32 cellular contexts compared by ENCODE assay signal in genomic region chr10:68346774-68347173, GRCh38. TPM values are rescaled to one million over a fixed set of nuclear protein-coding genes. Genes with fewer than 3 reads are reported as not detected.
DNase-seq lines count a peak whose midpoint lies in the region; ATAC-seq and TF ChIP-seq lines count a peak whose summit lies in the region.
"Had no signal": no experiment of that assay in that cellular context is flagged by ENCODE, and none has a peak within 500 bp of the region (broad histone marks: within the 10 kb centered on the region; RNA-seq: fewer than 3 reads in every experiment).

No MANE protein-coding gene starts in this region.

- BruUV-seq in Panc1 (replicated peaks; lab: Mats Ljungman, UMichigan) = no TSS peak

- H3K4me3 Mint-ChIP-seq in activated T-cell treated with anti-CD3 and anti-CD28 coated beads, Interleukin-2, amount 50 U/mL, for 24 hours = no peak overlapping the region
- no peak overlapping the region for H3K4me3 Mint-ChIP-seq in CD4-positive, alpha-beta memory T cell
- H3K4me3 Mint-ChIP-seq in mesothelial cell of epicardium = no peak overlapping the region

- no peaks in the 10 kb centered on the region for H3K27me3 Mint-ChIP-seq in activated T-cell treated with anti-CD3 and anti-CD28 coated beads, Interleukin-2, amount 50 U/mL, for 24 hours
- no peaks in the 10 kb centered on the region for H3K27me3 Mint-ChIP-seq in CD4-positive, alpha-beta memory T cell
- H3K27me3 Mint-ChIP-seq in mesothelial cell of epicardium (ENCODE audit: low read depth) = no peaks in the 10 kb centered on the region

- no peaks in the 10 kb centered on the region for H3K9me3 Mint-ChIP-seq in activated T-cell treated with anti-CD3 and anti-CD28 coated beads, Interleukin-2, amount 50 U/mL, for 24 hours
- no peaks in the 10 kb centered on the region for H3K9me3 Mint-ChIP-seq in CD4-positive, alpha-beta memory T cell
- no peaks in the 10 kb centered on the region for H3K9me3 Mint-ChIP-seq in mesothelial cell of epicardium
- H3K9me3 Mint-ChIP-seq: neural crest cell had no signal

- DNase-seq in activated T-cell treated with anti-CD3 and anti-CD28 coated beads, Interleukin-2, amount 50 U/mL, for 24 hours = no peak
- no peak for DNase-seq in activated T-cell treated with anti-CD3 and anti-CD28 coated beads, Interleukin-2, amount 50 U/mL, for 48 hours
- DNase-seq in CD4-positive, alpha-beta memory T cell = no peak
- DNase-seq in Panc1 (ENCODE audit: low read depth, low spot score) (no peak), mesothelial cell of epicardium (ENCODE audit: low spot score in 2 of 2, unreplicated experiment in 2 of 2) (no peak), GF-D8 (lab: John Stamatoyannopoulos, UW) (no peak), epidermal melanocyte (ENCODE audit: insufficient read length, low spot score) (no peak), DMS53 treated with DMSO at 0.1 percent for 48 hours (lab: John Stamatoyannopoulos, UW; ENCODE audit: unreplicated experiment) (no peak)
- DNase-seq: activated CD4-positive, alpha-beta T cell treated with anti-CD3 and anti-CD28 coated beads, Interleukin-2, amount 50 U/mL, for 1 hour; aorta; Calu3; central memory CD4-positive, alpha-beta T cell; DND-41; foreskin fibroblast; HCEC 1CT; heart left ventricle; kidney glomerular epithelial cell; lower lobe of right lung; NCI-H1417 treated with DMSO at 0.1 percent for 48 hours; NCI-H345; NCI-H774; posterior cingulate gyrus; right cardiac atrium; spleen; substantia nigra; T-helper 9 cell; upper lobe of left lung had no signal

- H3K27ac Mint-ChIP-seq in activated T-cell treated with anti-CD3 and anti-CD28 coated beads, Interleukin-2, amount 50 U/mL, for 24 hours = peak overlapping the region; percentile 72
- peak overlapping the region in 5 of 7 donors; percentile 53 to 70 (median 64) for H3K27ac Mint-ChIP-seq in CD4-positive, alpha-beta memory T cell
- H3K27ac Mint-ChIP-seq in mesothelial cell of epicardium = peak overlapping the region; percentile 75

- H3K27me3 ChIP-seq in CD4-positive, alpha-beta memory T cell (ENCODE audit: insufficient read depth, low read length) = no peaks in the 10 kb centered on the region
- no peaks in the 10 kb centered on the region for H3K27me3 ChIP-seq in Panc1 (ENCODE audit: control insufficient read depth, insufficient read depth, low read length)
- H3K27me3 ChIP-seq: BLaER1 treated with 17β-estradiol and CSF1 and Interleukin-3, amounts not matched to agents 10 nM and 100 nM; heart left ventricle; spleen; upper lobe of left lung had no signal

- POLR2A ChIA-PET in CD4-positive, alpha-beta memory T cell (lab: Charles Lee; ENCODE audit: partially characterized antibody) = interaction anchor here (6.7 kb wide), 1 partner anchor 13 kb away, joined by 62 read pairs; the partner anchor contains the start of genes HNRNPH3 and PBLD
- POLR2A ChIA-PET in Panc1 (lab: Charles Lee) = no interaction called here

- no peak overlapping the region for H3K27ac ChIP-seq in CD4-positive, alpha-beta memory T cell (ENCODE audit: low read depth, low read length)
- H3K27ac ChIP-seq in Panc1 (ENCODE audit: low read length) = no peak overlapping the region
- H3K27ac ChIP-seq: BLaER1 treated with 17β-estradiol and CSF1 and Interleukin-3, amounts not matched to agents 10 nM and 100 nM; heart left ventricle; lower lobe of right lung; upper lobe of left lung; VCaP had no signal

- in situ Hi-C loops in Panc1 (cut with HindIII; ENCODE audit: low pct_unique_long_range_greater_than_20kb, low sequenced_read_pairs) = no loop called here

- ATAC-seq in Panc1 = peak; percentile 39; the same call in 1 of the 2 replicates
- ATAC-seq: esophagus mucosa, heart left ventricle, lower lobe of right lung, right cardiac atrium, Right ventricle myocardium inferior had no signal

- intact Hi-C loops in CD4-positive, alpha-beta memory T cell (cut with micrococcal nuclease) = no loop called here
- intact Hi-C loops in Panc1 (cut with micrococcal nuclease; ENCODE audit: unreplicated experiment) = no loop called here

- H3K9me3 ChIP-seq in CD4-positive, alpha-beta memory T cell (ENCODE audit: control insufficient read depth in 1 of 2, low read length in 2 of 2) = no peaks in the 10 kb centered on the region
- no peaks in the 10 kb centered on the region for H3K9me3 ChIP-seq in Panc1 (ENCODE audit: control insufficient read depth, insufficient read depth, low read depth, low read length)
- H3K9me3 ChIP-seq: BLaER1 treated with 17β-estradiol and CSF1 and Interleukin-3, amounts not matched to agents 10 nM and 100 nM; heart left ventricle; lower lobe of right lung; spleen; upper lobe of left lung had no signal

- no peak overlapping the region for H3K4me3 ChIP-seq in CD4-positive, alpha-beta memory T cell (ENCODE audit: low read length in 2 of 2)
- no peak overlapping the region for H3K4me3 ChIP-seq in Panc1 (ENCODE audit: low read depth in 2 of 2, low read length in 2 of 2)
- H3K4me3 ChIP-seq: BLaER1 treated with 17β-estradiol and CSF1 and Interleukin-3, amounts not matched to agents 10 nM and 100 nM; heart left ventricle; lower lobe of right lung; spleen; upper lobe of left lung had no signal

- H3K36me3 Mint-ChIP-seq in activated T-cell treated with anti-CD3 and anti-CD28 coated beads, Interleukin-2, amount 50 U/mL, for 24 hours (ENCODE audit: low read depth) = peaks cover 61% of the 10 kb centered on the region
- peaks cover 25 to 45% of the 10 kb centered on the region in 2 donors for H3K36me3 Mint-ChIP-seq in CD4-positive, alpha-beta memory T cell
- peaks cover 41% of the 10 kb centered on the region for H3K36me3 Mint-ChIP-seq in mesothelial cell of epicardium

- no peaks in the 10 kb centered on the region for H3K4me1 ChIP-seq in CD4-positive, alpha-beta memory T cell (ENCODE audit: insufficient read depth, low read length)
- no peaks in the 10 kb centered on the region; the same call in 1 of the 2 replicates for H3K4me1 ChIP-seq in Panc1 (ENCODE audit: control insufficient read depth, insufficient read depth, low read length)
- H3K4me1 ChIP-seq: BLaER1 treated with 17β-estradiol and CSF1 and Interleukin-3, amounts not matched to agents 10 nM and 100 nM; lower lobe of right lung; upper lobe of left lung had no signal

- H3K36me3 ChIP-seq in CD4-positive, alpha-beta memory T cell (ENCODE audit: insufficient read depth, low read length) = peaks cover 24% of the 10 kb centered on the region
- H3K36me3 ChIP-seq in Panc1 (ENCODE audit: control insufficient read depth, insufficient read depth, low read length) = peaks cover 43% of the 10 kb centered on the region

- H3K4me1 Mint-ChIP-seq in activated T-cell treated with anti-CD3 and anti-CD28 coated beads, Interleukin-2, amount 50 U/mL, for 24 hours (ENCODE audit: low read depth) = peaks cover 21% of the 10 kb centered on the region
- H3K4me1 Mint-ChIP-seq in CD4-positive, alpha-beta memory T cell = peaks cover 5 to 9% (median 6%) of the 10 kb centered on the region in 4 donors
- no peaks in the 10 kb centered on the region for H3K4me1 Mint-ChIP-seq in mesothelial cell of epicardium
- H3K4me1 Mint-ChIP-seq: neural crest cell had no signal

- CTCF ChIA-PET in CD4-positive, alpha-beta memory T cell (lab: Charles Lee; ENCODE audit: partially characterized antibody) = interaction anchor here (0.7 to 4.0 kb wide), 6 partner anchors 13 to 558 kb away, joined by 3 to 41 read pairs (median 12); partner anchors contain the start of genes HNRNPH3 and PBLD
- CTCF ChIA-PET in Panc1 (lab: Charles Lee) = no interaction called here

- no peak for TF ChIP-seq CTCF in Panc1 (IDR thresholded peaks at IDR 0.05)
- no peak for TF ChIP-seq CTCF in mesothelial cell of epicardium (IDR thresholded peaks at IDR 0.05; ENCODE audit: unreplicated experiment)

RNA-seq across cellular contexts. Expression of gene PBLD, which starts 14.0 kb away (rescaled TPM):
- total RNA-seq in CD4-positive, alpha-beta memory T cell = 1 to 10 TPM; 2.3 TPM
- polyA plus RNA-seq in CD4-positive, alpha-beta memory T cell = 1 to 10 TPM; 1.0 to 3.0 TPM
- total RNA-seq in Panc1 (2021; ENCODE audit: unreplicated experiment) = 11.7 TPM
- polyA plus RNA-seq in Panc1 (2012; ENCODE audit: insufficient read length) = 7.1 TPM
- 9.3 to 9.8 TPM (median 9.7 TPM) in 3 replicates for total RNA-seq in mesothelial cell of epicardium

RNA-seq across cellular contexts. Expression of gene HNRNPH3, which starts 14.9 kb away (rescaled TPM):
- total RNA-seq in CD4-positive, alpha-beta memory T cell = 100 to 1,000 TPM; 170 to 176 TPM
- 100 to 1,000 TPM; 121 to 137 TPM for polyA plus RNA-seq in CD4-positive, alpha-beta memory T cell
- total RNA-seq in Panc1 (2021; ENCODE audit: unreplicated experiment) (143 TPM), mesothelial cell of epicardium (164 to 172 TPM (median 165 TPM) in 3 replicates)
- polyA plus RNA-seq in Panc1 (2012; ENCODE audit: insufficient read length) = 177 TPM
